ENCODE assay signal across 1 cellular context in the genomic region with DNA sequence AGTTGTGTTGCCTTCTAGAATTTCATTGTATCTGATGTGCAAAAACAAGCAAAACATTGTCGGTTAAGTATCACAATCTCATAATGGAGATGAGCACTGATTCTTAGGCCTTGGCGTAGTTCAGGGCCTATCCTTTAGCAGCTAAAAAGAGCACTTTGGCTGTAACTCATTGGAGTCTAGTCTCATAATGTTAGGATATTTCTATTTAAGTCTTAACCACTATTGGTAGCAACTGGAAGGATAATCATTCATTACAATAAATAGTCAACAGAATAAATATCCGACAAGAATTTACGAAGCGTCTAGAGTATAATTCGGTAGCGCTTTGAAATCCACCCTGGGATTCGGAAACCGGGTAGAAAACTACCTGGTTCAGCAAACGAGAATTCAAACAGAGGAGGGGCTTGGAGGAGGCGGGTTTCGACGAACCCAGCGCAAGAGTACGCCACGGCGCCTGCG.
A peak's percentile ranks its signal among the peaks of the same experiment; 100 is the strongest.
TF ChIP-seq lines count a peak whose summit lies in the region.

No MANE protein-coding gene starts in this region.

TF ChIP-seq in K562, 482 proteins besides CTCF, POLR2A, EP300 and RAD21 (continued from another document and continues in another):
- TF ChIP-seq HSF4 (CRISPR knock-in tag; IDR thresholded peaks at IDR 0.05; ENCODE audit: borderline replicate concordance): no peak
- no peak for TF ChIP-seq BRD9 (IDR thresholded peaks at IDR 0.05; ENCODE audit: low read depth, partially characterized antibody)
- no peak for TF ChIP-seq PHB2 (IDR thresholded peaks at IDR 0.05; ENCODE audit: low read depth)
- TF ChIP-seq ARID1B (IDR thresholded peaks at IDR 0.05): no peak
- TF ChIP-seq TCF7L2 (IDR thresholded peaks at IDR 0.05; ENCODE audit: low read depth, low read length): no peak
- no peak for TF ChIP-seq LARP7 (IDR thresholded peaks at IDR 0.05)
- TF ChIP-seq HDAC1 (IDR thresholded peaks at IDR 0.05): no peak
- TF ChIP-seq CHD1 (IDR thresholded peaks at IDR 0.05; ENCODE audit: low read length): peak; percentile 27
- TF ChIP-seq YY1 (IDR thresholded peaks at IDR 0.05; ENCODE audit: borderline replicate concordance in 1 of 3, control insufficient read depth in 1 of 3, extremely low read depth in 1 of 3, insufficient read depth in 3 of 3, insufficient read length in 1 of 3, insufficient replicate concordance in 2 of 3, low read depth in 1 of 3, low read length in 2 of 3): no peak
- TF ChIP-seq, protein P1, sequence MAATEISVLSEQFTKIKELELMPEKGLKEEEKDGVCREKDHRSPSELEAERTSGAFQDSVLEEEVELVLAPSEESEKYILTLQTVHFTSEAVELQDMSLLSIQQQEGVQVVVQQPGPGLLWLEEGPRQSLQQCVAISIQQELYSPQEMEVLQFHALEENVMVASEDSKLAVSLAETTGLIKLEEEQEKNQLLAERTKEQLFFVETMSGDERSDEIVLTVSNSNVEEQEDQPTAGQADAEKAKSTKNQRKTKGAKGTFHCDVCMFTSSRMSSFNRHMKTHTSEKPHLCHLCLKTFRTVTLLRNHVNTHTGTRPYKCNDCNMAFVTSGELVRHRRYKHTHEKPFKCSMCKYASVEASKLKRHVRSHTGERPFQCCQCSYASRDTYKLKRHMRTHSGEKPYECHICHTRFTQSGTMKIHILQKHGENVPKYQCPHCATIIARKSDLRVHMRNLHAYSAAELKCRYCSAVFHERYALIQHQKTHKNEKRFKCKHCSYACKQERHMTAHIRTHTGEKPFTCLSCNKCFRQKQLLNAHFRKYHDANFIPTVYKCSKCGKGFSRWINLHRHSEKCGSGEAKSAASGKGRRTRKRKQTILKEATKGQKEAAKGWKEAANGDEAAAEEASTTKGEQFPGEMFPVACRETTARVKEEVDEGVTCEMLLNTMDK (IDR thresholded peaks at IDR 0.05; ENCODE audit: borderline replicate concordance, insufficient read depth, low read depth, low read length, poor library complexity, severe bottlenecking): no peak
- no peak for TF ChIP-seq ESRRA (IDR thresholded peaks at IDR 0.05; ENCODE audit: borderline replicate concordance, low read depth)
- TF ChIP-seq MBD2 (IDR thresholded peaks at IDR 0.05; ENCODE audit: borderline replicate concordance, low read depth): no peak
- TF ChIP-seq SMAD2 (IDR thresholded peaks at IDR 0.05; ENCODE audit: low read depth, low read length): no peak
- no peak for TF ChIP-seq DPF2 (IDR thresholded peaks at IDR 0.05)
- no peak for TF ChIP-seq ZNF830 (CRISPR knock-in tag; IDR thresholded peaks at IDR 0.05)
- no peak for TF ChIP-seq MTA1 (IDR thresholded peaks at IDR 0.05; ENCODE audit: borderline replicate concordance)
- no peak for TF ChIP-seq CBFA2T3 (IDR thresholded peaks at IDR 0.05)
- TF ChIP-seq ZC3H4 (CRISPR knock-in tag; IDR thresholded peaks at IDR 0.05; ENCODE audit: borderline replicate concordance): no peak
- no peak for TF ChIP-seq MEF2D (tag; conservative IDR thresholded peaks at IDR 0.05; ENCODE audit: low read depth)
- TF ChIP-seq CEBPG (CRISPR knock-in tag; IDR thresholded peaks at IDR 0.05): no peak
- no peak for TF ChIP-seq CEBPG (tag; conservative IDR thresholded peaks at IDR 0.05 in 1 of 2, IDR thresholded peaks at IDR 0.05 in 1 of 2)
- TF ChIP-seq GABPB2 (CRISPR knock-in tag; conservative IDR thresholded peaks at IDR 0.05): no peak
- no peak for TF ChIP-seq ZNF79 (CRISPR knock-in tag; IDR thresholded peaks at IDR 0.05; ENCODE audit: low read depth)
- peak; percentile 88 for TF ChIP-seq ZSCAN29 (IDR thresholded peaks at IDR 0.05)
- TF ChIP-seq, protein P2, sequence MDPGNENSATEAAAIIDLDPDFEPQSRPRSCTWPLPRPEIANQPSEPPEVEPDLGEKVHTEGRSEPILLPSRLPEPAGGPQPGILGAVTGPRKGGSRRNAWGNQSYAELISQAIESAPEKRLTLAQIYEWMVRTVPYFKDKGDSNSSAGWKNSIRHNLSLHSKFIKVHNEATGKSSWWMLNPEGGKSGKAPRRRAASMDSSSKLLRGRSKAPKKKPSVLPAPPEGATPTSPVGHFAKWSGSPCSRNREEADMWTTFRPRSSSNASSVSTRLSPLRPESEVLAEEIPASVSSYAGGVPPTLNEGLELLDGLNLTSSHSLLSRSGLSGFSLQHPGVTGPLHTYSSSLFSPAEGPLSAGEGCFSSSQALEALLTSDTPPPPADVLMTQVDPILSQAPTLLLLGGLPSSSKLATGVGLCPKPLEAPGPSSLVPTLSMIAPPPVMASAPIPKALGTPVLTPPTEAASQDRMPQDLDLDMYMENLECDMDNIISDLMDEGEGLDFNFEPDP (CRISPR knock-in tag; IDR thresholded peaks at IDR 0.05): no peak
- TF ChIP-seq, protein P3, sequence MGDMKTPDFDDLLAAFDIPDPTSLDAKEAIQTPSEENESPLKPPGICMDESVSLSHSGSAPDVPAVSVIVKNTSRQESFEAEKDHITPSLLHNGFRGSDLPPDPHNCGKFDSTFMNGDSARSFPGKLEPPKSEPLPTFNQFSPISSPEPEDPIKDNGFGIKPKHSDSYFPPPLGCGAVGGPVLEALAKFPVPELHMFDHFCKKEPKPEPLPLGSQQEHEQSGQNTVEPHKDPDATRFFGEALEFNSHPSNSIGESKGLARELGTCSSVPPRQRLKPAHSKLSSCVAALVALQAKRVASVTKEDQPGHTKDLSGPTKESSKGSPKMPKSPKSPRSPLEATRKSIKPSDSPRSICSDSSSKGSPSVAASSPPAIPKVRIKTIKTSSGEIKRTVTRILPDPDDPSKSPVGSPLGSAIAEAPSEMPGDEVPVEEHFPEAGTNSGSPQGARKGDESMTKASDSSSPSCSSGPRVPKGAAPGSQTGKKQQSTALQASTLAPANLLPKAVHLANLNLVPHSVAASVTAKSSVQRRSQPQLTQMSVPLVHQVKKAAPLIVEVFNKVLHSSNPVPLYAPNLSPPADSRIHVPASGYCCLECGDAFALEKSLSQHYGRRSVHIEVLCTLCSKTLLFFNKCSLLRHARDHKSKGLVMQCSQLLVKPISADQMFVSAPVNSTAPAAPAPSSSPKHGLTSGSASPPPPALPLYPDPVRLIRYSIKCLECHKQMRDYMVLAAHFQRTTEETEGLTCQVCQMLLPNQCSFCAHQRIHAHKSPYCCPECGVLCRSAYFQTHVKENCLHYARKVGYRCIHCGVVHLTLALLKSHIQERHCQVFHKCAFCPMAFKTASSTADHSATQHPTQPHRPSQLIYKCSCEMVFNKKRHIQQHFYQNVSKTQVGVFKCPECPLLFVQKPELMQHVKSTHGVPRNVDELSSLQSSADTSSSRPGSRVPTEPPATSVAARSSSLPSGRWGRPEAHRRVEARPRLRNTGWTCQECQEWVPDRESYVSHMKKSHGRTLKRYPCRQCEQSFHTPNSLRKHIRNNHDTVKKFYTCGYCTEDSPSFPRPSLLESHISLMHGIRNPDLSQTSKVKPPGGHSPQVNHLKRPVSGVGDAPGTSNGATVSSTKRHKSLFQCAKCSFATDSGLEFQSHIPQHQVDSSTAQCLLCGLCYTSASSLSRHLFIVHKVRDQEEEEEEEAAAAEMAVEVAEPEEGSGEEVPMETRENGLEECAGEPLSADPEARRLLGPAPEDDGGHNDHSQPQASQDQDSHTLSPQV (IDR thresholded peaks at IDR 0.05): peak; percentile 57; the same call in 1 of the 2 replicates
- no peak for TF ChIP-seq ZNF668 (CRISPR knock-in tag; IDR thresholded peaks at IDR 0.05)
- no peak for TF ChIP-seq MCM7 (IDR thresholded peaks at IDR 0.05)
- peak; percentile 60 for TF ChIP-seq ZFX (CRISPR knock-in tag; IDR thresholded peaks at IDR 0.05)
- 0 out of 2 replicates have a peak, but pooled peaks have one; percentile 12 for TF ChIP-seq FOXJ2 (tag; IDR thresholded peaks at IDR 0.05)
- no peak for TF ChIP-seq PRMT5 (CRISPR knock-in tag; IDR thresholded peaks at IDR 0.05)
- TF ChIP-seq MAFK (IDR thresholded peaks at IDR 0.05; ENCODE audit: low read length): peak; percentile 26; the same call in 1 of the 2 replicates
- TF ChIP-seq, protein P4, sequence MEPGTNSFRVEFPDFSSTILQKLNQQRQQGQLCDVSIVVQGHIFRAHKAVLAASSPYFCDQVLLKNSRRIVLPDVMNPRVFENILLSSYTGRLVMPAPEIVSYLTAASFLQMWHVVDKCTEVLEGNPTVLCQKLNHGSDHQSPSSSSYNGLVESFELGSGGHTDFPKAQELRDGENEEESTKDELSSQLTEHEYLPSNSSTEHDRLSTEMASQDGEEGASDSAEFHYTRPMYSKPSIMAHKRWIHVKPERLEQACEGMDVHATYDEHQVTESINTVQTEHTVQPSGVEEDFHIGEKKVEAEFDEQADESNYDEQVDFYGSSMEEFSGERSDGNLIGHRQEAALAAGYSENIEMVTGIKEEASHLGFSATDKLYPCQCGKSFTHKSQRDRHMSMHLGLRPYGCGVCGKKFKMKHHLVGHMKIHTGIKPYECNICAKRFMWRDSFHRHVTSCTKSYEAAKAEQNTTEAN (CRISPR knock-in tag; IDR thresholded peaks at IDR 0.05): 0 out of 2 replicates have a peak, but pooled peaks have one; percentile 17
- no peak for TF ChIP-seq ESRRB (CRISPR knock-in tag; IDR thresholded peaks at IDR 0.05; ENCODE audit: borderline replicate concordance)
- TF ChIP-seq HMG20A (CRISPR knock-in tag; conservative IDR thresholded peaks at IDR 0.05): no peak
- TF ChIP-seq ZNF408 (CRISPR knock-in tag; IDR thresholded peaks at IDR 0.05; ENCODE audit: low read depth): no peak
- TF ChIP-seq EHMT2 (IDR thresholded peaks at IDR 0.05): no peak
- no peak for TF ChIP-seq E2F3 (CRISPR knock-in tag; IDR thresholded peaks at IDR 0.05)
- TF ChIP-seq XRCC4 (IDR thresholded peaks at IDR 0.05; ENCODE audit: extremely low read depth, insufficient read depth, insufficient read length): no peak
- TF ChIP-seq RB1 (IDR thresholded peaks at IDR 0.05; ENCODE audit: low read depth): no peak
- no peak for TF ChIP-seq DACH1 (IDR thresholded peaks at IDR 0.05; ENCODE audit: partially characterized antibody)
- TF ChIP-seq RBM25 (IDR thresholded peaks at IDR 0.05; ENCODE audit: low read depth, low read length, severe bottlenecking): no peak
- TF ChIP-seq KAT8 (IDR thresholded peaks at IDR 0.05; ENCODE audit: low read depth): no peak
- TF ChIP-seq EP400 (IDR thresholded peaks at IDR 0.05): no peak
- no peak for TF ChIP-seq NR2C2 (CRISPR knock-in tag; IDR thresholded peaks at IDR 0.05)
- no peak for TF ChIP-seq NR2C2 (tag; IDR thresholded peaks at IDR 0.05)
- TF ChIP-seq POLR3G (IDR thresholded peaks at IDR 0.05; ENCODE audit: extremely low read depth, insufficient read length, insufficient replicate concordance): no peak
- no peak for TF ChIP-seq KLF6 (CRISPR knock-in tag; IDR thresholded peaks at IDR 0.05; ENCODE audit: borderline replicate concordance)
- TF ChIP-seq, protein P5, sequence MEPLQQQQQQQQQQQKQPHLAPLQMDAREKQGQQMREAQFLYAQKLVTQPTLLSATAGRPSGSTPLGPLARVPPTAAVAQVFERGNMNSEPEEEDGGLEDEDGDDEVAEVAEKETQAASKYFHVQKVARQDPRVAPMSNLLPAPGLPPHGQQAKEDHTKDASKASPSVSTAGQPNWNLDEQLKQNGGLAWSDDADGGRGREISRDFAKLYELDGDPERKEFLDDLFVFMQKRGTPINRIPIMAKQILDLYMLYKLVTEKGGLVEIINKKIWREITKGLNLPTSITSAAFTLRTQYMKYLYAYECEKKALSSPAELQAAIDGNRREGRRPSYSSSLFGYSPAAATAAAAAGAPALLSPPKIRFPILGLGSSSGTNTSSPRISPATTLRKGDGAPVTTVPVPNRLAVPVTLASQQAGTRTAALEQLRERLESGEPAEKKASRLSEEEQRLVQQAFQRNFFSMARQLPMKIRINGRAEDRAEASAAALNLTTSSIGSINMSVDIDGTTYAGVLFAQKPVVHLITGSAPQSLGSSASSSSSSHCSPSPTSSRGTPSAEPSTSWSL (CRISPR knock-in tag; IDR thresholded peaks at IDR 0.05; ENCODE audit: borderline replicate concordance): no peak
- TF ChIP-seq, protein P6, sequence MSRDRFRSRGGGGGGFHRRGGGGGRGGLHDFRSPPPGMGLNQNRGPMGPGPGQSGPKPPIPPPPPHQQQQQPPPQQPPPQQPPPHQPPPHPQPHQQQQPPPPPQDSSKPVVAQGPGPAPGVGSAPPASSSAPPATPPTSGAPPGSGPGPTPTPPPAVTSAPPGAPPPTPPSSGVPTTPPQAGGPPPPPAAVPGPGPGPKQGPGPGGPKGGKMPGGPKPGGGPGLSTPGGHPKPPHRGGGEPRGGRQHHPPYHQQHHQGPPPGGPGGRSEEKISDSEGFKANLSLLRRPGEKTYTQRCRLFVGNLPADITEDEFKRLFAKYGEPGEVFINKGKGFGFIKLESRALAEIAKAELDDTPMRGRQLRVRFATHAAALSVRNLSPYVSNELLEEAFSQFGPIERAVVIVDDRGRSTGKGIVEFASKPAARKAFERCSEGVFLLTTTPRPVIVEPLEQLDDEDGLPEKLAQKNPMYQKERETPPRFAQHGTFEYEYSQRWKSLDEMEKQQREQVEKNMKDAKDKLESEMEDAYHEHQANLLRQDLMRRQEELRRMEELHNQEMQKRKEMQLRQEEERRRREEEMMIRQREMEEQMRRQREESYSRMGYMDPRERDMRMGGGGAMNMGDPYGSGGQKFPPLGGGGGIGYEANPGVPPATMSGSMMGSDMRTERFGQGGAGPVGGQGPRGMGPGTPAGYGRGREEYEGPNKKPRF (IDR thresholded peaks at IDR 0.05; ENCODE audit: low read depth, low read length): no peak
- no peak for TF ChIP-seq XRCC3 (IDR thresholded peaks at IDR 0.05)
- TF ChIP-seq ZZZ3 (IDR thresholded peaks at IDR 0.05): no peak
- no peak for TF ChIP-seq NONO (IDR thresholded peaks at IDR 0.05; ENCODE audit: low read depth in 2 of 2, low read length in 1 of 2)
- TF ChIP-seq, protein P7, sequence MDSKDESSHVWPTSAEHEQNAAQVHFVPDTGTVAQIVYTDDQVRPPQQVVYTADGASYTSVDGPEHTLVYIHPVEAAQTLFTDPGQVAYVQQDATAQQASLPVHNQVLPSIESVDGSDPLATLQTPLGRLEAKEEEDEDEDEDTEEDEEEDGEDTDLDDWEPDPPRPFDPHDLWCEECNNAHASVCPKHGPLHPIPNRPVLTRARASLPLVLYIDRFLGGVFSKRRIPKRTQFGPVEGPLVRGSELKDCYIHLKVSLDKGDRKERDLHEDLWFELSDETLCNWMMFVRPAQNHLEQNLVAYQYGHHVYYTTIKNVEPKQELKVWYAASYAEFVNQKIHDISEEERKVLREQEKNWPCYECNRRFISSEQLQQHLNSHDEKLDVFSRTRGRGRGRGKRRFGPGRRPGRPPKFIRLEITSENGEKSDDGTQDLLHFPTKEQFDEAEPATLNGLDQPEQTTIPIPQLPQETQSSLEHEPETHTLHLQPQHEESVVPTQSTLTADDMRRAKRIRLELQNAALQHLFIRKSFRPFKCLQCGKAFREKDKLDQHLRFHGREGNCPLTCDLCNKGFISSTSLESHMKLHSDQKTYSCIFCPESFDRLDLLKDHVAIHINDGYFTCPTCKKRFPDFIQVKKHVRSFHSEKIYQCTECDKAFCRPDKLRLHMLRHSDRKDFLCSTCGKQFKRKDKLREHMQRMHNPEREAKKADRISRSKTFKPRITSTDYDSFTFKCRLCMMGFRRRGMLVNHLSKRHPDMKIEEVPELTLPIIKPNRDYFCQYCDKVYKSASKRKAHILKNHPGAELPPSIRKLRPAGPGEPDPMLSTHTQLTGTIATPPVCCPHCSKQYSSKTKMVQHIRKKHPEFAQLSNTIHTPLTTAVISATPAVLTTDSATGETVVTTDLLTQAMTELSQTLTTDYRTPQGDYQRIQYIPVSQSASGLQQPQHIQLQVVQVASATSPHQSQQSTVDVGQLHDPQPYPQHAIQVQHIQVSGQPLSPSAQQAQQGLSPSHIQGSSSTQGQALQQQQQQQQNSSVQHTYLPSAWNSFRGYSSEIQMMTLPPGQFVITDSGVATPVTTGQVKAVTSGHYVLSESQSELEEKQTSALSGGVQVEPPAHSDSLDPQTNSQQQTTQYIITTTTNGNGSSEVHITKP (IDR thresholded peaks at IDR 0.05; ENCODE audit: partially characterized antibody): no peak
- TF ChIP-seq NUFIP1 (IDR thresholded peaks at IDR 0.05; ENCODE audit: partially characterized antibody): no peak
- TF ChIP-seq DMBX1 (CRISPR knock-in tag; IDR thresholded peaks at IDR 0.05; ENCODE audit: borderline replicate concordance): no peak
